ENCODE assay signal across 10 cellular contexts in the genomic region with DNA sequence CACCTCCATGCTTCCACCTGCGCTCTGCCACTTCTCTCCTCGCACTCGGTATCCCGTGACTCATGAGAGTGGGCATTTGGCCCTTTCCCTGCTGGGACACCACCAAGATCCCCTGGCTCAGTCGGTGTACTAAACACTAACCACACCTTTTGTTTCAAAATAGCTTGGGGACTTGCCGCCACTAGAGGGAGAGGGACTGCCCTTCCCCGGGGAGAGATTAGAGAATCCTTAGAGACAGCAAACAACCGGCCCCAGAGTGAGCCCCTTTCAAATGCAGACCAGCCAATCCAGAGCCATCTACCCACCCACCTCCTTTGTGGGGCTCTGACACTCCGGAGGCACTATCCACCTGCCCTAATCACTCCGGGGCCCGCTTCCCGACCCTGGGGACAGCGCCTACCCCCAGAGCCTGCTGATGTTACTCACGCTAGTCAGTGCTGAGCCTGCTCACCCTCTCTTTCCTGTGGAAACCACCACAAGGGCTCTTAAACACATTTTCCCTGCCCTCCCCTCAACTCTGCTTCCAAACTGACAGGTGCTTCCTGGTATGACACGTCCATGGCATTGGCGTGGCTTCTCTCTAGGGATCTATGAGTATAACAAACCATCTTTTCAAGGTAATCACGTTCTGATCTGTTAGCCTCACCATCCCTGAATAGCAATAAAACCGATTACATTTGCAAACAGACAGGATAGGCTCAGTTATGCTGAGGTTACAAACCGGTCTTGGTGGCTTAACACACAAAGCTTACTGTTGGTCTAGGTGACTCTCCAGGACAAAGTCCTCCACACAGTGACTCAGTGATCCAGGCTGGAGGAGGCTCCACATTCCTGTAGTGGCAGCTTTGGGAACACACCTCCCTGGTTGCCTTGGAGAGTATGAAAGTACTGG.
DNase-seq lines count a peak whose midpoint lies in the region; ATAC-seq and TF ChIP-seq lines count a peak whose summit lies in the region.
"Had no signal": no experiment of that assay in that cellular context is flagged by ENCODE, and none has a peak within 500 bp of the region (broad histone marks: within the 10 kb centered on the region; RNA-seq: fewer than 3 reads in every experiment).

No MANE protein-coding gene starts in this region.

- ATAC-seq in mucosa of descending colon = peak; percentile 90
- no peak for ATAC-seq in GM19467 (IDR thresholded peaks at IDR 0.05; ENCODE audit: unreplicated experiment)

- peak; percentile 56 for DNase-seq in NCI-H1105 treated with DMSO at 0.1 percent for 48 hours (lab: John Stamatoyannopoulos, UW)
- no peak for DNase-seq in NCI-H1105 (lab: John Stamatoyannopoulos, UW)
- peak; percentile 45 for DNase-seq in RKO (ENCODE audit: low spot score)
- DNase-seq in coronary artery (ENCODE audit: low spot score) = peak; percentile 71
- peak in 1 of 3 donors; percentile 26 for DNase-seq in mucosa of descending colon
- DNase-seq in CD4-positive, alpha-beta memory T cell = no peak

- CTCF ChIA-PET in CD4-positive, alpha-beta memory T cell (lab: Charles Lee; ENCODE audit: partially characterized antibody) = interaction anchor here (0.9 kb wide), 1 partner anchor 344 kb away, joined by 3 read pairs; no protein-coding TSS in a partner anchor

- H3K36me3 ChIP-seq in HUES48 (ENCODE audit: control insufficient read depth, insufficient read depth, low read length) = no peaks in the 10 kb centered on the region
- H3K36me3 ChIP-seq in mucosa of descending colon (ENCODE audit: low read depth) = no peaks in the 10 kb centered on the region
- H3K36me3 ChIP-seq in CD4-positive, alpha-beta memory T cell (ENCODE audit: insufficient read depth, low read length) = no peaks in the 10 kb centered on the region

- H3K4me3 Mint-ChIP-seq in CD4-positive, alpha-beta memory T cell = peak overlapping the region in 2 of 8 donors; percentile 4 to 14
- H3K4me3 Mint-ChIP-seq: activated naive CD4-positive, alpha-beta T cell treated with anti-CD3 and anti-CD28 coated beads, Interleukin-2, amount 50 U/mL, for 24 hours; CD4-positive, alpha-beta T cell had no signal

- H3K27me3 ChIP-seq in HUES48 (ENCODE audit: control insufficient read depth, insufficient read depth, low read length) = peaks cover 41% of the 10 kb centered on the region
- H3K27me3 ChIP-seq in CD4-positive, alpha-beta memory T cell (ENCODE audit: insufficient read depth, low read length) = no peaks in the 10 kb centered on the region

- H3K9ac ChIP-seq in HUES48 (ENCODE audit: low read depth, low read length) = no peak overlapping the region

- H3K9me3 Mint-ChIP-seq in CD4-positive, alpha-beta memory T cell = peaks cover 0 to 5% (median 1%) of the 10 kb centered on the region in 8 donors
- H3K9me3 Mint-ChIP-seq: CD4-positive, alpha-beta T cell had no signal

- POLR2A ChIA-PET in CD4-positive, alpha-beta memory T cell (lab: Charles Lee; ENCODE audit: partially characterized antibody) = no interaction called here

- H3K4me1 ChIP-seq in HUES48 (ENCODE audit: control insufficient read depth, insufficient read depth, low read length) (peaks cover 6% of the 10 kb centered on the region), mucosa of descending colon (ENCODE audit: low read depth) (no peaks in the 10 kb centered on the region)
- H3K4me1 ChIP-seq in CD4-positive, alpha-beta memory T cell (ENCODE audit: insufficient read depth, low read length) = no peaks in the 10 kb centered on the region

- no peaks in the 10 kb centered on the region for H3K36me3 Mint-ChIP-seq in CD4-positive, alpha-beta memory T cell

- intact Hi-C loops in mucosa of descending colon (cut with DNase I, micrococcal nuclease) = no loop called here
- intact Hi-C loops in CD4-positive, alpha-beta memory T cell (cut with micrococcal nuclease) = loop anchor here (2.0 kb wide), 1 partner anchor 344 kb away; no protein-coding TSS in a partner anchor

- peaks cover 0 to 4% (median 1%) of the 10 kb centered on the region in 4 donors for H3K4me1 Mint-ChIP-seq in CD4-positive, alpha-beta memory T cell

- no peak overlapping the region for H3K4me3 ChIP-seq in HUES48 (ENCODE audit: low read depth, low read length)
- no peak overlapping the region for H3K4me3 ChIP-seq in coronary artery
- no peak overlapping the region for H3K4me3 ChIP-seq in mucosa of descending colon
- no peak overlapping the region for H3K4me3 ChIP-seq in CD4-positive, alpha-beta memory T cell (ENCODE audit: low read length in 2 of 2)

- H3K27ac Mint-ChIP-seq in CD4-positive, alpha-beta memory T cell = no peak overlapping the region
- H3K27ac Mint-ChIP-seq: activated naive CD4-positive, alpha-beta T cell treated with anti-CD3 and anti-CD28 coated beads, Interleukin-2, amount 50 U/mL, for 24 hours; CD4-positive, alpha-beta T cell had no signal

- TF ChIP-seq CTCF in coronary artery (IDR thresholded peaks at IDR 0.05) (no peak), mucosa of descending colon (IDR thresholded peaks at IDR 0.05) (no peak)

- H3K9me3 ChIP-seq in HUES48 (ENCODE audit: control insufficient read depth, insufficient read depth, low read length) (no peaks in the 10 kb centered on the region), mucosa of descending colon (no peaks in the 10 kb centered on the region)
- no peaks in the 10 kb centered on the region for H3K9me3 ChIP-seq in CD4-positive, alpha-beta memory T cell (ENCODE audit: control insufficient read depth in 1 of 2, low read length in 2 of 2)

- H3K27ac ChIP-seq in HUES48 (ENCODE audit: low read depth, low read length) = peak overlapping the region; percentile 33
- no peak overlapping the region for H3K27ac ChIP-seq in coronary artery
- no peak overlapping the region for H3K27ac ChIP-seq in CD4-positive, alpha-beta memory T cell (ENCODE audit: low read depth, low read length)

- H3K27me3 Mint-ChIP-seq in CD4-positive, alpha-beta memory T cell = peaks cover 24 to 40% of the 10 kb centered on the region in 2 donors

Comparison
In these comparisons a context has a peak if more than half of its experiments do, and no peak if none do; other contexts are left out.
1. DNase-seq: peak in NCI-H1105 treated with DMSO at 0.1 percent for 48 hours (single experiment), RKO (single experiment) and coronary artery (single experiment); none in NCI-H1105 (single experiment) and CD4-positive, alpha-beta memory T cell (0 of 5).